Comparison of ENCODE assay signal across 8 cellular contexts in the genomic region with DNA sequence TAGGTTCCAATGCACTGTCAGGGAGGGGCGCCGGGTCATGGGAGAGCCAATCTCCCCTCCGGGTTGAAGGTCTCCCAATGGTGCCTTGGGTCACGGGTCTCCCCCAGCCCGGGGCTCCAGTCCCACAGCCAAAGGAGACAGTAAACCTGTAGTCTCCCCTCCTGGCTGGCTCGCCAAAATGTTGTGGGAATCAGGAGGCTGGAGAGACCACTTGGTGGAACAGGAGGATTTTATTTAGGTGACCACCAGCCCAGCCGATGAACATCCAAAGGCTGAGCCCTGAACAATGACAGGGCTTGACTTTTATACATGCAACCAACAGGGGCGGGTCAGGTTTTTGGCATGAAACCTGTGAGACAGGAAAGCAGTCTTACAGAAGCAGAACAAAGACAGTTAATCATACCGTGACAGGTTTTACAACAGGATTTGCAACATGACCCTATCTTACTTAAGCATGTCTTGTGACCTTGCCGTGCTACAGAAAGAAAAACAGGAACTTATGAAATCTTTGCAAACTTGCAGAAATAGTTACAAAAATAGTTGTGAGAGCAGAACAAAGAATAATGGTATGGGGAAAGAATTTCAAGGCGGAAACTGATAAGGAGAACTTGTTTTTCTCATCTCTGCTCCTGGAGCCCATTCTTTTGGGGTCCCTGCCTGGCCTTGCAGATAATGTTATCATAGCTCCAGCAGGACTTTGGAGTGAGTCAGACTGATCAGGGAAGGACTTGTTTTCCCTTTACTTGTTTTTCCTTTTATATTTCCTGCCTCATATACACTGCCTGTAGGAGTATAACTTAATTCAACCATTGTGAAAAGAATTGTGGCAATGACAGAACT. TPM values are rescaled to one million over a fixed set of nuclear protein-coding genes. Genes with fewer than 3 reads are reported as not detected.
DNase-seq lines count a peak whose midpoint lies in the region; FAIRE-seq and TF ChIP-seq lines count a peak whose summit lies in the region.

No MANE protein-coding gene starts in this region.

- no peaks in the 10 kb centered on the region for H3K9me2 ChIP-seq in OCI-LY7 (ENCODE audit: insufficient read depth, low read length)

- CTCF ChIA-PET in HEK293 (lab: Yijun Ruan, JAX) (no interaction called here), OCI-LY7 (lab: Charles Lee; ENCODE audit: unreplicated experiment) (no interaction called here)

- no peaks in the 10 kb centered on the region for H3K27me3 ChIP-seq in subcutaneous abdominal adipose tissue (ENCODE audit: control insufficient read depth in 5 of 5, insufficient read depth in 4 of 5, low read length in 5 of 5)

- no peak for FAIRE-seq in RCC 7860 (lab: Jason Lieb, UNC)

- peaks cover 40% of the 10 kb centered on the region for H3K79me2 ChIP-seq in OCI-LY7 (ENCODE audit: insufficient read depth, low read depth, low read length)

- no TSS peak for BruUV-seq in OCI-LY7 (replicated peaks; lab: Mats Ljungman, UMichigan)

- no peak overlapping the region for H3K9ac ChIP-seq in subcutaneous abdominal adipose tissue (ENCODE audit: low read length in 5 of 5)

- H3K9me3 ChIP-seq in HEK293 (ENCODE audit: control insufficient read depth, insufficient read depth, low read depth, low read length): no peaks in the 10 kb centered on the region
- peaks cover 45% of the 10 kb centered on the region for H3K9me3 ChIP-seq in OCI-LY7 (ENCODE audit: low read length)
- peaks cover 0 to 23% (median 0%) of the 10 kb centered on the region in 5 donors for H3K9me3 ChIP-seq in subcutaneous abdominal adipose tissue (ENCODE audit: control insufficient read depth in 5 of 5, low read length in 5 of 5)

- no peaks in the 10 kb centered on the region for H3K4me1 ChIP-seq in HEK293 (ENCODE audit: control insufficient read depth, insufficient read depth, low read length)
- H3K4me1 ChIP-seq in OCI-LY7 (ENCODE audit: insufficient read depth, low read length, poor library complexity, severe bottlenecking): peaks cover 37% of the 10 kb centered on the region
- peaks cover 5 to 99% (median 81%) of the 10 kb centered on the region in 5 donors for H3K4me1 ChIP-seq in subcutaneous abdominal adipose tissue (ENCODE audit: control insufficient read depth in 5 of 5, insufficient read depth in 5 of 5, low read length in 5 of 5)

- no peak overlapping the region for H3K27ac ChIP-seq in HEK293 (ENCODE audit: extremely low read depth, low read depth, low read length)
- peak overlapping the region; percentile 96 for H3K27ac ChIP-seq in OCI-LY7 (ENCODE audit: low read depth, low read length, poor library complexity, severe bottlenecking)
- H3K27ac ChIP-seq in subcutaneous abdominal adipose tissue (ENCODE audit: low read depth, low read length): peak overlapping the region; percentile 91

- POLR2A ChIA-PET in HEK293 (lab: Yijun Ruan, JAX) (no interaction called here), OCI-LY7 (lab: Charles Lee) (interaction anchor here (0.6 kb wide), 1 partner anchor 38 kb away, joined by 4 read pairs; no protein-coding TSS in a partner anchor)

- DNase-seq in OCI-LY7 (ENCODE audit: low spot score): peak; percentile 87
- DNase-seq in fibroblast of the aortic adventitia (ENCODE audit: low read depth): peak; percentile 71
- DNase-seq in D341Med (ENCODE audit: low spot score): no peak
- no peak for DNase-seq in RCC 7860 (ENCODE audit: low spot score)
- DNase-seq in EL: no peak
- DNase-seq in A172 (ENCODE audit: low spot score): no peak

- no peak overlapping the region for H2AFZ ChIP-seq in OCI-LY7 (ENCODE audit: low read length)

- intact Hi-C loops in OCI-LY7 (cut with micrococcal nuclease; ENCODE audit: unreplicated experiment): loop anchor here (2.0 to 10.0 kb wide), 2 partner anchors 39 to 465 kb away; no protein-coding TSS in a partner anchor

- H3K4me3 ChIP-seq in HEK293 (ENCODE audit: low read depth, low read length): no peak overlapping the region
- peak overlapping the region; percentile 30 for H3K4me3 ChIP-seq in OCI-LY7 (ENCODE audit: low read depth, low read length, poor library complexity, severe bottlenecking)
- no peak overlapping the region for H3K4me3 ChIP-seq in fibroblast of the aortic adventitia (ENCODE audit: low read depth, low read length)
- H3K4me3 ChIP-seq in subcutaneous abdominal adipose tissue (ENCODE audit: low read depth in 1 of 5, low read length in 5 of 5): peak overlapping the region in 4 of 5 donors; percentile 0 to 8 (median 5)

- H3K36me3 ChIP-seq in HEK293 (ENCODE audit: control insufficient read depth in 2 of 2, insufficient read depth in 1 of 2, low read length in 2 of 2): peaks cover 3 to 27% of the 10 kb centered on the region in 2 experiments; a peak in 2 of 3 replicates
- H3K36me3 ChIP-seq in OCI-LY7 (ENCODE audit: insufficient read depth, low read length): peaks cover 82% of the 10 kb centered on the region
- peaks cover 3 to 24% (median 10%) of the 10 kb centered on the region in 5 donors for H3K36me3 ChIP-seq in subcutaneous abdominal adipose tissue (ENCODE audit: control insufficient read depth in 5 of 5, insufficient read depth in 5 of 5, low read length in 5 of 5)

- H4K20me1 ChIP-seq in OCI-LY7 (ENCODE audit: insufficient read depth, low read length): no peaks in the 10 kb centered on the region

- TF ChIP-seq CTCF in HEK293 (tag by site-specific recombination; IDR thresholded peaks at IDR 0.05): no peak
- TF ChIP-seq CTCF in OCI-LY7 (conservative IDR thresholded peaks at IDR 0.05; ENCODE audit: low read length): no peak
- TF ChIP-seq CTCF in fibroblast of the aortic adventitia (IDR thresholded peaks at IDR 0.05; ENCODE audit: insufficient read depth, low read length): no peak

- peak overlapping the region; percentile 58 for H3K4me2 ChIP-seq in OCI-LY7 (ENCODE audit: low read length)

TF ChIP-seq in HEK293, 187 proteins besides CTCF, POLR2A, EP300 and RAD21:
- no peak for TF ChIP-seq ZNF2 (tag by site-specific recombination; IDR thresholded peaks at IDR 0.05)
- peak; percentile 59 for TF ChIP-seq SETDB1 (IDR thresholded peaks at IDR 0.05; ENCODE audit: insufficient read length, low read length)
TF ChIP-seq in HEK293: peak in this region for 1.

RNA-seq across cellular contexts. Expression of a gene that starts 7.1 kb away (rescaled TPM):
- 24.6 and 34.4 TPM in 2 replicates for total RNA-seq in OCI-LY7 (2014; rRNA removed; shearing (Covaris generic))
- 54.3 and 55.5 TPM in 2 replicates for total RNA-seq in OCI-LY7 (2022)
- total RNA-seq in fibroblast of the aortic adventitia (ENCODE audit: low replicate concordance): 8.0 and 9.0 TPM in 2 replicates
- 12.0 and 13.0 TPM in 2 replicates for total RNA-seq in A172 (2014; rRNA removed; shearing (Covaris generic))

RNA-seq across cellular contexts. Expression of a gene that starts 8.5 kb away (rescaled TPM):
- 15.4 and 19.5 TPM in 2 replicates for total RNA-seq in OCI-LY7 (2014; rRNA removed; shearing (Covaris generic))
- total RNA-seq in OCI-LY7 (2022) (29.2 and 32.8 TPM in 2 replicates), fibroblast of the aortic adventitia (ENCODE audit: low replicate concordance) (5.1 and 7.9 TPM in 2 replicates)
- 7.9 and 9.2 TPM in 2 replicates for total RNA-seq in A172 (2014; rRNA removed; shearing (Covaris generic))

Comparison
In these comparisons a context has a peak if more than half of its experiments do, and no peak if none do; other contexts are left out.
1. H3K4me3 ChIP-seq: peak in OCI-LY7 (single experiment) and subcutaneous abdominal adipose tissue (4 of 5); none in HEK293 (single experiment) and fibroblast of the aortic adventitia (single experiment).
2. DNase-seq: peak in OCI-LY7 (single experiment) and fibroblast of the aortic adventitia (single experiment); none in D341Med (single experiment), RCC 7860 (single experiment), EL (single experiment) and A172 (single experiment).